ENCODE assay signal across 1 cellular context in genomic region chr2:44098050-44098449, GRCh38.
TF ChIP-seq lines count a peak whose summit lies in the region.

No MANE protein-coding gene starts in this region.

TF ChIP-seq in H1, 55 proteins besides CTCF, POLR2A, EP300 and RAD21 (continued from another document):
- TF ChIP-seq BCL11A (IDR thresholded peaks at IDR 0.05; ENCODE audit: low read depth in 2 of 2, low read length in 2 of 2) (no peak), CREB1 (IDR thresholded peaks at IDR 0.05) (no peak), TAF7 (optimal IDR thresholded peaks at IDR 0.05; ENCODE audit: borderline replicate concordance, low read depth, low read length) (no peak), RNF2 (IDR thresholded peaks at IDR 0.05; ENCODE audit: borderline replicate concordance, low read depth, low read length, missing control alignments, poor library complexity, severe bottlenecking) (no peak), CEBPB (IDR thresholded peaks at IDR 0.05; ENCODE audit: low read depth, low read length) (no peak), SP2 (IDR thresholded peaks at IDR 0.05; ENCODE audit: low read length) (no peak), PHF8 (conservative IDR thresholded peaks at IDR 0.05; ENCODE audit: low read depth, low read length) (no peak)
